In genomic region chr19:17470204-17470841, GRCh38 we compare ENCODE assay signal across 8 cellular contexts. TPM values are rescaled to one million over a fixed set of nuclear protein-coding genes. Genes with fewer than 3 reads are reported as not detected.
DNase-seq lines count a peak whose midpoint lies in the region; ATAC-seq and TF ChIP-seq lines count a peak whose summit lies in the region.

SLC27A1 (plus strand) TSS chr19:17470524; CDS start chr19:17470541, 17 bp downstream.

- WGBS in testis, 2 donors = 0 to 1% methylated on average over 28 of the region's 61 CpGs

- peak within 1 kb of the TSS; percentile 91 for H3K4me3 Mint-ChIP-seq in activated naive CD8-positive, alpha-beta T cell treated with anti-CD3 and anti-CD28 coated beads, Interleukin-2, amount 50 U/mL, for 24 hours
- peak within 1 kb of the TSS; percentile 93 for H3K4me3 Mint-ChIP-seq in osteocyte (ENCODE audit: unreplicated experiment)

- DNase-seq in GM04503 (ENCODE audit: low read depth) = peak; percentile 97
- DNase-seq in HFF-Myc (ENCODE audit: extremely low read depth, low read depth) = peak; percentile 94
- peak; percentile 97 for DNase-seq in NCI-H1048 (lab: John Stamatoyannopoulos, UW)
- DNase-seq in activated naive CD8-positive, alpha-beta T cell treated with anti-CD3 and anti-CD28 coated beads, Interleukin-2, amount 50 U/mL, for 24 hours = peak; percentile 92
- DNase-seq in Right ventricle myocardium inferior (ENCODE audit: missing footprints) = peak; percentile 99
- peak; percentile 100 for DNase-seq in osteocyte (ENCODE audit: extremely low spot score, unreplicated experiment)
- peak; percentile 100 for DNase-seq in testis

- intact Hi-C loops in Right ventricle myocardium inferior (cut with DNase I) (loop anchor here (5.0 kb wide), 1 partner anchor 87 kb away; the partner anchor contains the start of gene COLGALT1), testis (cut with DNase I; ENCODE audit: low total_unique reads) (no loop called here)

- peaks cover 30% of the 10 kb centered on the region for H3K4me1 Mint-ChIP-seq in activated naive CD8-positive, alpha-beta T cell treated with anti-CD3 and anti-CD28 coated beads, Interleukin-2, amount 50 U/mL, for 24 hours
- H3K4me1 Mint-ChIP-seq in osteocyte (ENCODE audit: unreplicated experiment) = peaks cover 31% of the 10 kb centered on the region

- H3K36me3 ChIP-seq in testis (ENCODE audit: low read depth, missing control alignments) = no peaks in the 10 kb centered on the region

- no peak for TF ChIP-seq CTCF in HFF-Myc (IDR thresholded peaks at IDR 0.05; ENCODE audit: low read depth, low read length, missing control alignments)
- TF ChIP-seq CTCF in osteocyte (IDR thresholded peaks at IDR 0.05) = no peak
- no peak for TF ChIP-seq CTCF in testis (IDR thresholded peaks at IDR 0.05)

- H3K27me3 ChIP-seq in testis = no peaks in the 10 kb centered on the region

- no peak for TF ChIP-seq POLR2A in testis (IDR thresholded peaks at IDR 0.05)

- H3K9me3 Mint-ChIP-seq in activated naive CD8-positive, alpha-beta T cell treated with anti-CD3 and anti-CD28 coated beads, Interleukin-2, amount 50 U/mL, for 24 hours = no peaks in the 10 kb centered on the region
- no peaks in the 10 kb centered on the region for H3K9me3 Mint-ChIP-seq in osteocyte (ENCODE audit: unreplicated experiment)

- H3K27ac Mint-ChIP-seq in activated naive CD8-positive, alpha-beta T cell treated with anti-CD3 and anti-CD28 coated beads, Interleukin-2, amount 50 U/mL, for 24 hours = peak within 1 kb of the TSS; percentile 94
- peak within 1 kb of the TSS; percentile 96 for H3K27ac Mint-ChIP-seq in osteocyte (ENCODE audit: unreplicated experiment)

- H3K4me3 ChIP-seq in HFF-Myc (replicated peaks; ENCODE audit: low read depth, low read length) (peak within 1 kb of the TSS; percentile 55), testis (peak within 1 kb of the TSS; percentile 74 to 75)

- no peaks in the 10 kb centered on the region for H3K27me3 Mint-ChIP-seq in activated naive CD8-positive, alpha-beta T cell treated with anti-CD3 and anti-CD28 coated beads, Interleukin-2, amount 50 U/mL, for 24 hours
- no peaks in the 10 kb centered on the region for H3K27me3 Mint-ChIP-seq in osteocyte (ENCODE audit: unreplicated experiment)

- peak; percentile 95 for ATAC-seq in SK-N-SH treated with all-trans-retinoic acid at 6 μM for 48 hours
- peak; percentile 89 for ATAC-seq in activated naive CD8-positive, alpha-beta T cell treated with anti-CD3 and anti-CD28 coated beads, Interleukin-2, amount 50 U/mL, for 24 hours
- ATAC-seq in Right ventricle myocardium inferior = peak; percentile 91

- no peaks in the 10 kb centered on the region for H3K36me3 Mint-ChIP-seq in activated naive CD8-positive, alpha-beta T cell treated with anti-CD3 and anti-CD28 coated beads, Interleukin-2, amount 50 U/mL, for 24 hours (ENCODE audit: low read depth)
- no peaks in the 10 kb centered on the region for H3K36me3 Mint-ChIP-seq in osteocyte (ENCODE audit: unreplicated experiment)

- H3K9me3 ChIP-seq in testis = no peaks in the 10 kb centered on the region

- peak within 1 kb of the TSS; percentile 89 to 90 for H3K27ac ChIP-seq in testis

- peaks cover 34% of the 10 kb centered on the region for H3K4me1 ChIP-seq in testis

TF ChIP-seq in SK-N-SH treated with all-trans-retinoic acid at 6 μM for 48 hours, 23 proteins besides CTCF, POLR2A, EP300 and RAD21:
- TF ChIP-seq RARB (CRISPR knock-in tag; IDR thresholded peaks at IDR 0.05) (no peak), ZNF565 (CRISPR knock-in tag; conservative IDR thresholded peaks at IDR 0.05; ENCODE audit: low read depth) (no peak), POU6F1 (CRISPR knock-in tag; IDR thresholded peaks at IDR 0.05; ENCODE audit: borderline replicate concordance, low read depth) (no peak), TSHZ2 (CRISPR knock-in tag; IDR thresholded peaks at IDR 0.05) (no peak), ARNTL (CRISPR knock-in tag; IDR thresholded peaks at IDR 0.05; ENCODE audit: borderline replicate concordance, low read depth) (no peak), ZC3H10 (CRISPR knock-in tag; IDR thresholded peaks at IDR 0.05) (no peak), ZNF8 (CRISPR knock-in tag; IDR thresholded peaks at IDR 0.05) (no peak), GLIS3 (CRISPR knock-in tag; IDR thresholded peaks at IDR 0.05) (no peak), OSR1 (CRISPR knock-in tag; IDR thresholded peaks at IDR 0.05) (no peak), SNAI2 (CRISPR knock-in tag; IDR thresholded peaks at IDR 0.05) (no peak), CSDC2 (CRISPR knock-in tag; IDR thresholded peaks at IDR 0.05) (no peak), ESRRG (CRISPR knock-in tag; IDR thresholded peaks at IDR 0.05) (no peak)

RNA-seq across cellular contexts. Expression of gene SLC27A1, which starts in this region (rescaled TPM):
- total RNA-seq in Right ventricle myocardium inferior (66.2 TPM), osteocyte (12.5 and 14.8 TPM in 2 replicates), testis (100 to 1,000 TPM in 1 of 2 donors, 10 to 100 TPM in 1; 92.8 to 105 TPM)
- polyA plus RNA-seq in testis (ENCODE audit: insufficient read depth, low read depth, low replicate concordance) = 25.9 TPM

Comparison
In these comparisons a context has a peak if more than half of its experiments do, and no peak if none do; other contexts are left out.
1. Peak in every context shown above with its lines: DNase-seq, ATAC-seq, H3K4me3 ChIP-seq and H3K27ac ChIP-seq.